In genomic region chr7:150285849-150286754, GRCh38 we compare ENCODE assay signal across 8 cellular contexts. TPM values are rescaled to one million over a fixed set of nuclear protein-coding genes. Genes with fewer than 3 reads are reported as not detected.
DNase-seq lines count a peak whose midpoint lies in the region; ATAC-seq and TF ChIP-seq lines count a peak whose summit lies in the region.
"Not testable (repeated sequence)": the region's sequence is repeated elsewhere in the genome, so short reads cannot be mapped to it uniquely, and the experiment has no call there.

No MANE protein-coding gene starts in this region.

- H3K9me2 ChIP-seq in GM23248 (ENCODE audit: insufficient read depth): not testable (repeated sequence)

- peak; percentile 93 for ATAC-seq in SK-N-SH treated with all-trans-retinoic acid at 6 μM for 48 hours
- ATAC-seq in stimulated activated naive CD8-positive, alpha-beta T cell treated with anti-CD3 and anti-CD28 coated beads, Interleukin-15, Interleukin-2, amounts not matched to agents 100 U/mL and 50 U/mL, for 24 hours: peak; percentile 84

- WGBS in GM23248 (ENCODE audit: low coverage in 1 of 2, low lambda C conversion rate in 2 of 2, missing lambda C conversion rate in 2 of 2), 2 experiments: 20 to 21% methylated on average over 16 of the region's 16 CpGs

- not testable (repeated sequence) for H3K4me3 ChIP-seq in GM23248; NB4 (ENCODE audit: low read depth, low read length); fibroblast of pulmonary artery (replicated peaks; ENCODE audit: low read depth, low read length)

- DNase-seq in DMS153 (lab: John Stamatoyannopoulos, UW): peak; percentile 18
- peak; percentile 14 for DNase-seq in GM23248
- DNase-seq in NB4 (ENCODE audit: low read depth): peak; percentile 60
- DNase-seq in activated naive CD4-positive, alpha-beta T cell treated with anti-CD3 and anti-CD28 coated beads, Interleukin-2, amount 50 U/mL, for 16 hours: peak; percentile 21
- peak; percentile 34 for DNase-seq in fibroblast of pulmonary artery (ENCODE audit: low read depth)
- DNase-seq in mucosa of gallbladder (ENCODE audit: low spot score): peak; percentile 15
- peak; percentile 9 for DNase-seq in stimulated activated naive CD8-positive, alpha-beta T cell treated with anti-CD3 and anti-CD28 coated beads, Interleukin-15, Interleukin-2, amounts not matched to agents 100 U/mL and 50 U/mL, for 24 hours

- not testable (repeated sequence) for H2AFZ ChIP-seq in GM23248

- H3K79me2 ChIP-seq in GM23248 (ENCODE audit: insufficient read depth): not testable (repeated sequence)

- H3K4me1 ChIP-seq in GM23248 (ENCODE audit: insufficient read depth): not testable (repeated sequence)

- TF ChIP-seq CTCF in NB4 (IDR thresholded peaks at IDR 0.05; ENCODE audit: low read depth, low read length) (peak; percentile 38), fibroblast of pulmonary artery (IDR thresholded peaks at IDR 0.05; ENCODE audit: low read length, missing control alignments) (peak; percentile 38)

- H3K9ac ChIP-seq in GM23248: not testable (repeated sequence)

- H3K36me3 ChIP-seq in GM23248 (ENCODE audit: low read depth): not testable (repeated sequence)

- TF ChIP-seq POLR2A in NB4 (IDR thresholded peaks at IDR 0.05; ENCODE audit: extremely low read depth, insufficient read length): not testable (repeated sequence)

- H3K27ac ChIP-seq in GM23248: not testable (repeated sequence)

- not testable (repeated sequence) for H3K27me3 ChIP-seq in GM23248 (replicated peaks; ENCODE audit: insufficient read depth)

- H3F3A ChIP-seq in GM23248 (ENCODE audit: insufficient read depth): not testable (repeated sequence)

- H4K20me1 ChIP-seq in GM23248 (ENCODE audit: insufficient read depth): not testable (repeated sequence)

- not testable (repeated sequence) for H3K9me3 ChIP-seq in GM23248 (ENCODE audit: low read depth)

- H3K4me2 ChIP-seq in GM23248 (ENCODE audit: unreplicated experiment): not testable (repeated sequence)

- in situ Hi-C loops in GM23248 (cut with MboI): not testable (repeated sequence)

RNA-seq across cellular contexts. Expression of gene LRRC61, which starts 37.1 kb away (rescaled TPM):
- total RNA-seq in GM23248 (2014; rRNA removed; shearing (Covaris generic)): not detected in 2 replicates
- polyA plus RNA-seq in GM23248 (2016; fragmentation: Nextera tagmentation; extraction: Ambion mirVana): not detected in 2 replicates
- 11.7 TPM for total RNA-seq in mucosa of gallbladder

RNA-seq across cellular contexts. Expression of gene ACTR3C, which starts 37.2 kb away (rescaled TPM):
- not detected in 2 replicates for total RNA-seq in GM23248 (2014; rRNA removed; shearing (Covaris generic))
- polyA plus RNA-seq in GM23248 (2016; fragmentation: Nextera tagmentation; extraction: Ambion mirVana): not detected in 2 replicates
- 22.4 TPM for total RNA-seq in mucosa of gallbladder

RNA-seq across cellular contexts. Expression of gene RARRES2, which starts 55.3 kb away (rescaled TPM):
- total RNA-seq in GM23248 (2014; rRNA removed; shearing (Covaris generic)): not detected in 2 replicates
- not detected in 2 replicates for polyA plus RNA-seq in GM23248 (2016; fragmentation: Nextera tagmentation; extraction: Ambion mirVana)
- total RNA-seq in mucosa of gallbladder: 143 TPM

Comparison
In these comparisons a context has a peak if more than half of its experiments do, and no peak if none do; other contexts are left out.
1. DNase-seq: peak in every context shown above with its lines; median percentile 60 in NB4; 34 in fibroblast of pulmonary artery; 21 in activated naive CD4-positive, alpha-beta T cell treated with anti-CD3 and anti-CD28 coated beads, Interleukin-2, amount 50 U/mL, for 16 hours; 18 in DMS153; 15 in mucosa of gallbladder; 14 in GM23248; 9 in stimulated activated naive CD8-positive, alpha-beta T cell treated with anti-CD3 and anti-CD28 coated beads, Interleukin-15, Interleukin-2, amounts not matched to agents 100 U/mL and 50 U/mL, for 24 hours.
2. RNA of gene LRRC61, which starts 37.1 kb away (total RNA-seq): 11.7 TPM in mucosa of gallbladder (single experiment); not detected in GM23248; every median in the first group is over 10 times any median in the second.
3. RNA of gene ACTR3C, which starts 37.2 kb away (total RNA-seq): 22.4 TPM in mucosa of gallbladder (single experiment); not detected in GM23248; every median in the first group is over 10 times any median in the second.
4. RNA of gene RARRES2, which starts 55.3 kb away (total RNA-seq): 143 TPM in mucosa of gallbladder (single experiment); not detected in GM23248; every median in the first group is over 100 times any median in the second.